8 cellular contexts compared by ENCODE assay signal in genomic region chr13:77345150-77345780, GRCh38. TPM values are rescaled to one million over a fixed set of nuclear protein-coding genes. Genes with fewer than 3 reads are reported as not detected.
A peak's percentile ranks its signal among the peaks of the same experiment; 100 is the strongest.
DNase-seq lines count a peak whose midpoint lies in the region; ATAC-seq, FAIRE-seq and TF ChIP-seq lines count a peak whose summit lies in the region.

No MANE protein-coding gene starts in this region.

- H3K27ac ChIP-seq in OCI-LY3 (ENCODE audit: low read length) (peak overlapping the region; percentile 92), small intestine (ENCODE audit: low read depth in 1 of 2, low read length in 1 of 2) (no peak overlapping the region)

- no peaks in the 10 kb centered on the region for H3K9me3 Mint-ChIP-seq in CD14-positive monocyte

- ATAC-seq in GM19351 (IDR thresholded peaks at IDR 0.05; ENCODE audit: unreplicated experiment) = peak; percentile 69
- ATAC-seq in HG03354 (IDR thresholded peaks at IDR 0.05; ENCODE audit: poor library complexity, severe bottlenecking, unreplicated experiment) = peak; percentile 88

- H3K79me2 ChIP-seq in OCI-LY3 (ENCODE audit: low read length) = no peaks in the 10 kb centered on the region

- H4K20me1 ChIP-seq in OCI-LY3 (ENCODE audit: insufficient read depth, low read length) = no peaks in the 10 kb centered on the region

- H3K9me3 ChIP-seq in OCI-LY3 (ENCODE audit: insufficient read depth, low read length) (no peaks in the 10 kb centered on the region), small intestine (ENCODE audit: control insufficient read depth, low read depth) (no peaks in the 10 kb centered on the region)

- no peak for FAIRE-seq in small intestine (lab: Jason Lieb, UNC)

- H3K4me1 ChIP-seq in OCI-LY3 (ENCODE audit: low read length) (peaks cover 76% of the 10 kb centered on the region), small intestine (ENCODE audit: control insufficient read depth in 2 of 2, insufficient read depth in 1 of 2, low read depth in 1 of 2, low read length in 1 of 2) (no peaks in the 10 kb centered on the region)

- peaks cover 40% of the 10 kb centered on the region for H3K4me1 Mint-ChIP-seq in CD14-positive monocyte

- intact Hi-C loops in CD14-positive monocyte (cut with micrococcal nuclease) = loop anchor here in 1 of 2 donors (10.0 kb wide), 1 partner anchor 50 kb away; no protein-coding TSS in a partner anchor

- no peak overlapping the region for H3K4me3 Mint-ChIP-seq in CD14-positive monocyte

- H3K9ac ChIP-seq in OCI-LY3 (ENCODE audit: low read length) = peak overlapping the region; percentile 63

- TF ChIP-seq CTCF in CD14-positive monocyte (IDR thresholded peaks at IDR 0.05) (no peak), OCI-LY3 (IDR thresholded peaks at IDR 0.05; ENCODE audit: low read depth, low read length) (no peak)

- H3K4me3 ChIP-seq in OCI-LY3 (ENCODE audit: low read length) (peak overlapping the region; percentile 38), small intestine (ENCODE audit: low read depth in 1 of 2, low read length in 2 of 2) (no peak overlapping the region)

- H3K27me3 Mint-ChIP-seq in CD14-positive monocyte (ENCODE audit: low read depth in 3 of 3) = no peaks in the 10 kb centered on the region

- H3K27me3 ChIP-seq in OCI-LY3 (ENCODE audit: low read depth, low read length) (no peaks in the 10 kb centered on the region), small intestine (ENCODE audit: control insufficient read depth in 2 of 2, insufficient read depth in 2 of 2, low read length in 2 of 2) (no peaks in the 10 kb centered on the region)

- H3K36me3 Mint-ChIP-seq in CD14-positive monocyte = no peaks in the 10 kb centered on the region

- peak overlapping the region in 4 of 7 donors; percentile 20 to 61 (median 48) for H3K27ac Mint-ChIP-seq in CD14-positive monocyte

- H2AFZ ChIP-seq in OCI-LY3 (ENCODE audit: low read depth, low read length) = 0 out of 2 replicates have a peak overlapping the region, but pooled peaks have one; percentile 60

- whole genome bisulfite sequencing in small intestine, 3 donors = 58 to 70% (median 70%) methylated on average over 2 of the region's 2 CpGs

- H3K36me3 ChIP-seq in OCI-LY3 (replicated peaks; ENCODE audit: low read depth, low read length) (no peaks in the 10 kb centered on the region), small intestine (ENCODE audit: control insufficient read depth in 2 of 2, insufficient read depth in 2 of 2, low read length in 2 of 2) (no peaks in the 10 kb centered on the region)

- DNase-seq in CD14-positive monocyte (ENCODE audit: low spot score) = no peak
- no peak for DNase-seq in NCI-H226
- no peak for DNase-seq in iPS-NIHi7 (ENCODE audit: extremely low spot score)
- DNase-seq in small intestine = no peak
- DNase-seq in NCI-H82 (lab: John Stamatoyannopoulos, UW) = no peak

- H3K4me2 ChIP-seq in OCI-LY3 (ENCODE audit: low read length) = peak overlapping the region; percentile 57

RNA-seq across cellular contexts. Expression of gene MYCBP2, which starts 18.4 kb away (rescaled TPM):
- polyA plus RNA-seq in CD14-positive monocyte = 10 to 100 TPM in 1 of 2 donors, 1 to 10 TPM in 1; 7.6 to 14.4 TPM
- polyA plus RNA-seq in small intestine = 10 to 100 TPM; 11.2 to 24.6 (median 22.4) TPM
